21 cellular contexts compared by ENCODE assay signal in the genomic region with DNA sequence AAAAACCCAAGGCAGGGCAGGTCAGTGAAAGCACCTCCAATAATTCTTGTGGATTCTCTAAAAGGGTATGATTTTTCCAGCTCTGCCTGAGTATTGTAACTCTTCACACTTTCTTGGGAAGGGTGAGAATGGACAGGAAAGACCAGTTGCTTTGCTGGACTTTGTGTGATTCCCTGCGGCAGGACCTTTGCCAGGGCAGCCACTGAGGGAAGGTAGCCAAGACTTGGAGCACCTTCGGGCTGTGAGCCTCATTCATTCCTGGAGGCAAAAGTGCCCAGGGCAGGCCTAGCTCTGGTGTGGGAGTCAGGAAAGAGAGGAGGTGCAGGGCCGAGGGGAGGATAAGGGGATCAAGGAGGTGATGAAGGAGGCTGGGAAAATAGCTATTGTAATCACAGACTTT.
DNase-seq lines count a peak whose midpoint lies in the region; ATAC-seq and TF ChIP-seq lines count a peak whose summit lies in the region.
"Had no signal": no experiment of that assay in that cellular context is flagged by ENCODE, and none has a peak within 500 bp of the region (broad histone marks: within the 10 kb centered on the region; RNA-seq: fewer than 3 reads in every experiment).

No MANE protein-coding gene starts in this region.

- H3K9ac ChIP-seq in IMR-90 (ENCODE audit: low read depth, low read length): no peak overlapping the region

- no peak overlapping the region for H2AFZ ChIP-seq in IMR-90 (replicated peaks; ENCODE audit: low read length, poor library complexity)

- H2BK15ac ChIP-seq in IMR-90 (ENCODE audit: low read depth, low read length): no peak overlapping the region

- no peak overlapping the region for H2BK5ac ChIP-seq in IMR-90 (ENCODE audit: low read depth, low read length, poor library complexity, severe bottlenecking)

- no peak for TF ChIP-seq POLR2A in IMR-90 (IDR thresholded peaks at IDR 0.05; ENCODE audit: low read depth, low read length)
- TF ChIP-seq POLR2A in esophagus muscularis mucosa (IDR thresholded peaks at IDR 0.05; ENCODE audit: low read depth): no peak

- H3K27me3 Mint-ChIP-seq in CD4-positive, CD25-positive, alpha-beta regulatory T cell: no peaks in the 10 kb centered on the region
- no peaks in the 10 kb centered on the region for H3K27me3 Mint-ChIP-seq in stimulated activated naive B cell treated with anti-CD40 and anti-IgM and Interleukin-4, amounts not matched to agents 10 μg/mL and 1 μg/mL and 100 μg/mL, for 72 hours
- H3K27me3 Mint-ChIP-seq: B cell; CD8-positive, alpha-beta memory T cell had no signal

- in situ Hi-C loops in IMR-90 (cut with MboI; ENCODE audit: low sequenced_read_pairs): no loop called here

- no peak overlapping the region for H3K27ac ChIP-seq in CD4-positive, CD25-positive, alpha-beta regulatory T cell (ENCODE audit: insufficient read depth, low read length, poor library complexity, severe bottlenecking)
- no peak overlapping the region for H3K27ac ChIP-seq in IMR-90 (ENCODE audit: insufficient read depth, low read length)
- no peak overlapping the region for H3K27ac ChIP-seq in esophagus muscularis mucosa (replicated peaks in 1 of 4)

- no peak overlapping the region for H3K18ac ChIP-seq in IMR-90 (ENCODE audit: low read depth, low read length)

- POLR2A ChIA-PET in IMR-90 (lab: Charles Lee; ENCODE audit: unreplicated experiment): interaction anchor here (0.6 kb wide), 1 partner anchor 15 kb away, joined by 3 read pairs; no protein-coding TSS in a partner anchor

- H3K4me3 Mint-ChIP-seq in CD4-positive, CD25-positive, alpha-beta regulatory T cell: no peak overlapping the region
- H3K4me3 Mint-ChIP-seq in stimulated activated naive B cell treated with anti-CD40 and anti-IgM and Interleukin-4, amounts not matched to agents 10 μg/mL and 1 μg/mL and 100 μg/mL, for 72 hours: no peak overlapping the region
- H3K4me3 Mint-ChIP-seq: B cell; CD8-positive, alpha-beta memory T cell; HFFc6 had no signal

- intact Hi-C loops in IMR-90 (cut with micrococcal nuclease): no loop called here
- intact Hi-C loops in posterior cingulate gyrus (cut with DNase I): no loop called here
- intact Hi-C loops in esophagus muscularis mucosa (cut with DNase I): no loop called here

- peaks cover 4% of the 10 kb centered on the region; the same call in 1 of the 2 replicates for H4K20me1 ChIP-seq in IMR-90 (ENCODE audit: insufficient read depth, low read length)

- H3K14ac ChIP-seq in IMR-90 (replicated peaks; ENCODE audit: low read depth, low read length): no peak overlapping the region

- TF ChIP-seq CTCF in IMR-90 (conservative IDR thresholded peaks at IDR 0.05; ENCODE audit: low read depth, low read length): no peak
- no peak for TF ChIP-seq CTCF in esophagus muscularis mucosa (IDR thresholded peaks at IDR 0.05)

- H3K4me2 ChIP-seq in IMR-90 (ENCODE audit: low read depth, low read length): no peak overlapping the region

- no TSS peak for BruUV-seq in IMR-90 (replicated peaks; lab: Mats Ljungman, UMichigan)

- CTCF ChIA-PET in IMR-90 (lab: Yijun Ruan, JAX): no interaction called here

- no peaks in the 10 kb centered on the region for H3K9me3 ChIP-seq in CD4-positive, CD25-positive, alpha-beta regulatory T cell (ENCODE audit: control insufficient read depth in 2 of 2, low read length in 2 of 2)
- H3K9me3 ChIP-seq in IMR-90 (ENCODE audit: control insufficient read depth, insufficient read depth, low read length): no peaks in the 10 kb centered on the region
- H3K9me3 ChIP-seq in esophagus muscularis mucosa: no peaks in the 10 kb centered on the region
- H3K9me3 ChIP-seq: MG63 had no signal

- no peaks in the 10 kb centered on the region for H3K27me3 ChIP-seq in CD4-positive, CD25-positive, alpha-beta regulatory T cell (ENCODE audit: control insufficient read depth, insufficient read depth, low read length)
- H3K27me3 ChIP-seq in IMR-90 (ENCODE audit: control insufficient read depth, insufficient read depth, low read length) (no peaks in the 10 kb centered on the region), esophagus muscularis mucosa (no peaks in the 10 kb centered on the region)
- H3K27me3 ChIP-seq: MG63 had no signal

- H4K8ac ChIP-seq in IMR-90 (ENCODE audit: low read depth in 2 of 2, low read length in 2 of 2): no peak overlapping the region

- H3K9me3 Mint-ChIP-seq in CD4-positive, CD25-positive, alpha-beta regulatory T cell: peaks cover 0 to under 1% (median 0%) of the 10 kb centered on the region in 7 donors
- peaks cover 1 to 4% of the 10 kb centered on the region in 2 donors for H3K9me3 Mint-ChIP-seq in stimulated activated naive B cell treated with anti-CD40 and anti-IgM and Interleukin-4, amounts not matched to agents 10 μg/mL and 1 μg/mL and 100 μg/mL, for 72 hours
- H3K9me3 Mint-ChIP-seq: CD8-positive, alpha-beta memory T cell had no signal

- TF ChIP-seq EP300 in esophagus muscularis mucosa (IDR thresholded peaks at IDR 0.05): no peak

- dilution Hi-C loops in IMR-90 (cut with HindIII; ENCODE audit: low sequenced_read_pairs, unreplicated experiment): no loop called here

- TF ChIP-seq RAD21 in IMR-90 (IDR thresholded peaks at IDR 0.05; ENCODE audit: low read length): no peak

- H4K5ac ChIP-seq in IMR-90 (ENCODE audit: low read depth, low read length): no peak overlapping the region

- DNase-seq in CD4-positive, CD25-positive, alpha-beta regulatory T cell: no peak
- DNase-seq in IMR-90 (no peak), cerebellar cortex (ENCODE audit: low spot score) (peak; percentile 34), mucosa of gallbladder (ENCODE audit: low spot score) (peak; percentile 54), posterior cingulate gyrus (no peak), esophagus muscularis mucosa (ENCODE audit: extremely low spot score) (no peak)
- no peak for DNase-seq in stimulated activated naive CD4-positive, alpha-beta T cell treated with Interleukin-2 at 50 U/mL for 16 hours (lab: John Stamatoyannopoulos, UW)
- no peak for DNase-seq in stimulated activated naive B cell treated with anti-CD40 and anti-IgM and Interleukin-4, amounts not matched to agents 10 μg/mL and 1 μg/mL and 100 μg/mL, for 72 hours
- DNase-seq: CD8-positive, alpha-beta memory T cell; HFFc6; KG1; MG63; NCI-H1092 treated with DMSO at 0.1 percent for 48 hours; NCI-H1694; NCI-H2107; NCI-H226; NCI-H69; NK-92 treated with Interleukin-12 subunit alpha and Interleukin-12 subunit beta, amount 100 ng/mL, for 24 hours; PC-3; SHP77 treated with DMSO at 0.1 percent for 48 hours had no signal

- peaks cover 38% of the 10 kb centered on the region for H3K36me3 Mint-ChIP-seq in CD4-positive, CD25-positive, alpha-beta regulatory T cell
- H3K36me3 Mint-ChIP-seq in stimulated activated naive B cell treated with anti-CD40 and anti-IgM and Interleukin-4, amounts not matched to agents 10 μg/mL and 1 μg/mL and 100 μg/mL, for 72 hours: peaks cover 29 to 40% of the 10 kb centered on the region in 2 donors

- no peak for ATAC-seq in CD4-positive, CD25-positive, alpha-beta regulatory T cell (ENCODE audit: low read depth in 2 of 2)
- no peak for ATAC-seq in IMR-90 (ENCODE audit: low read depth)
- no peak for ATAC-seq in stimulated activated naive B cell treated with anti-CD40 and anti-IgM and Interleukin-4, amounts not matched to agents 10 μg/mL and 1 μg/mL and 100 μg/mL, for 72 hours (replicated peaks)
- ATAC-seq: PC-3 had no signal

- H3K4me3 ChIP-seq in CD4-positive, CD25-positive, alpha-beta regulatory T cell (ENCODE audit: low read depth, low read length): no peak overlapping the region
- no peak overlapping the region for H3K4me3 ChIP-seq in IMR-90 (ENCODE audit: insufficient read depth, low read depth, low read length)
- no peak overlapping the region for H3K4me3 ChIP-seq in esophagus muscularis mucosa
- H3K4me3 ChIP-seq: MG63 had no signal

- H3K4me1 Mint-ChIP-seq in CD4-positive, CD25-positive, alpha-beta regulatory T cell: peaks cover 17 to 62% (median 31%) of the 10 kb centered on the region in 4 donors
- peaks cover 41 to 64% of the 10 kb centered on the region in 2 donors for H3K4me1 Mint-ChIP-seq in stimulated activated naive B cell treated with anti-CD40 and anti-IgM and Interleukin-4, amounts not matched to agents 10 μg/mL and 1 μg/mL and 100 μg/mL, for 72 hours

- H4K91ac ChIP-seq in IMR-90 (ENCODE audit: insufficient read depth, low read depth, low read length): no peak overlapping the region

- no peak overlapping the region for H2BK120ac ChIP-seq in IMR-90 (ENCODE audit: low read depth, low read length)

- 0 out of 2 replicates have a peak overlapping the region, but pooled peaks have one; percentile 36 for H2AK5ac ChIP-seq in IMR-90 (ENCODE audit: low read depth, low read length)

- WGBS in IMR-90 (ENCODE audit: extremely low coverage in 2 of 2, insufficient read length in 1 of 2), 2 experiments: 90% methylated on average over 2 of the region's 3 CpGs; no CpG with 5 or more reads in 1 of the 2 experiments
- 68% methylated on average over 3 of the region's 3 CpGs for WGBS in esophagus muscularis mucosa

- no peak overlapping the region for H2BK20ac ChIP-seq in IMR-90 (ENCODE audit: low read depth, low read length)

- peaks cover 0 to 18% of the 10 kb centered on the region in 2 experiments; a peak in 2 of 4 replicates for H3K79me1 ChIP-seq in IMR-90 (ENCODE audit: low read depth in 1 of 2, low read length in 2 of 2)

- no peak overlapping the region for H3K56ac ChIP-seq in IMR-90 (ENCODE audit: extremely low read depth, insufficient read depth, low read length)

- H2AK9ac ChIP-seq in IMR-90 (replicated peaks; ENCODE audit: low read depth, low read length, poor library complexity): no peak overlapping the region

- H3K27ac Mint-ChIP-seq in CD4-positive, CD25-positive, alpha-beta regulatory T cell: peak overlapping the region in 2 of 3 donors; percentile 20 to 79
- H3K27ac Mint-ChIP-seq in stimulated activated naive B cell treated with anti-CD40 and anti-IgM and Interleukin-4, amounts not matched to agents 10 μg/mL and 1 μg/mL and 100 μg/mL, for 72 hours: no peak overlapping the region
- H3K27ac Mint-ChIP-seq: B cell, HFFc6 had no signal

- H3K4me1 ChIP-seq in CD4-positive, CD25-positive, alpha-beta regulatory T cell (ENCODE audit: control insufficient read depth, insufficient read depth, low read length, poor library complexity, severe bottlenecking): peaks cover 33% of the 10 kb centered on the region
- H3K4me1 ChIP-seq in IMR-90 (ENCODE audit: control insufficient read depth, insufficient read depth, low read length) (peaks cover 32% of the 10 kb centered on the region), esophagus muscularis mucosa (peaks cover 9 to 30% (median 11%) of the 10 kb centered on the region in 4 donors)

- H3K23ac ChIP-seq in IMR-90 (ENCODE audit: low read depth, low read length): no peak overlapping the region

- H3K9me1 ChIP-seq in IMR-90 (ENCODE audit: insufficient read depth, low read length): peaks cover 24% of the 10 kb centered on the region

- no peak overlapping the region; the same call in 1 of the 2 replicates for H3K4ac ChIP-seq in IMR-90 (ENCODE audit: low read depth, low read length)

- H3K36me3 ChIP-seq in CD4-positive, CD25-positive, alpha-beta regulatory T cell (ENCODE audit: control insufficient read depth, insufficient read depth, low read length): no peaks in the 10 kb centered on the region
- H3K36me3 ChIP-seq in IMR-90 (ENCODE audit: control insufficient read depth, insufficient read depth, low read length) (no peaks in the 10 kb centered on the region), esophagus muscularis mucosa (no peaks in the 10 kb centered on the region)
- H3K36me3 ChIP-seq: MG63 had no signal

TF ChIP-seq in IMR-90, 13 proteins besides CTCF, POLR2A, EP300 and RAD21 (continues in another document):
- no peak for TF ChIP-seq CHD1 (IDR thresholded peaks at IDR 0.05; ENCODE audit: low read depth, low read length)

Comparison
In these comparisons a context has a peak if more than half of its experiments do, and no peak if none do; other contexts are left out.
1. DNase-seq: peak in cerebellar cortex (single experiment) and mucosa of gallbladder (single experiment); none in CD4-positive, CD25-positive, alpha-beta regulatory T cell (0 of 3), IMR-90 (single experiment), stimulated activated naive CD4-positive, alpha-beta T cell treated with Interleukin-2 at 50 U/mL for 16 hours (single experiment), posterior cingulate gyrus (0 of 10), stimulated activated naive B cell treated with anti-CD40 and anti-IgM and Interleukin-4, amounts not matched to agents 10 μg/mL and 1 μg/mL and 100 μg/mL, for 72 hours (single experiment) and esophagus muscularis mucosa (single experiment).